ENCODE assay signal across 20 cellular contexts in genomic region chr2:188852752-188853151, GRCh38.
A peak's percentile ranks its signal among the peaks of the same experiment; 100 is the strongest.
DNase-seq lines count a peak whose midpoint lies in the region; ATAC-seq, FAIRE-seq and TF ChIP-seq lines count a peak whose summit lies in the region.
"Had no signal": no experiment of that assay in that cellular context is flagged by ENCODE, and none has a peak within 500 bp of the region (broad histone marks: within the 10 kb centered on the region; RNA-seq: fewer than 3 reads in every experiment).

No MANE protein-coding gene starts in this region.

- H3K27ac Mint-ChIP-seq in stimulated activated naive B cell treated with anti-CD40 and anti-IgM and Interleukin-4, amounts not matched to agents 10 μg/mL and 1 μg/mL and 100 μg/mL, for 72 hours = no peak overlapping the region
- H3K27ac Mint-ChIP-seq: activated CD4-positive, alpha-beta memory T cell treated with anti-CD3 and anti-CD28 coated beads for 36 hours; activated naive CD8-positive, alpha-beta T cell treated with anti-CD3 and anti-CD28 coated beads, Interleukin-2, amount 10 ng/mL, durations not matched to agents 7 days and 5 days; nephron progenitor cell had no signal

- peaks cover 0 to 4% (median 0%) of the 10 kb centered on the region in 11 donors for H3K9me3 ChIP-seq in heart right ventricle
- H3K9me3 ChIP-seq: breast epithelium, psoas muscle, stomach, upper lobe of right lung had no signal

- H3K4me3 ChIP-seq in heart right ventricle = no peak overlapping the region
- H3K4me3 ChIP-seq in fibroblast of villous mesenchyme (ENCODE audit: low read depth, low read length) = no peak overlapping the region
- H3K4me3 ChIP-seq: breast epithelium, psoas muscle, stomach, upper lobe of right lung had no signal

- H3K36me3 ChIP-seq in heart right ventricle = no peaks in the 10 kb centered on the region
- H3K36me3 ChIP-seq: breast epithelium, stomach, upper lobe of right lung had no signal

- H3K27me3 Mint-ChIP-seq in stimulated activated naive B cell treated with anti-CD40 and anti-IgM and Interleukin-4, amounts not matched to agents 10 μg/mL and 1 μg/mL and 100 μg/mL, for 72 hours = no peaks in the 10 kb centered on the region
- H3K27me3 Mint-ChIP-seq: activated CD4-positive, alpha-beta memory T cell treated with anti-CD3 and anti-CD28 coated beads for 36 hours; activated naive CD8-positive, alpha-beta T cell treated with anti-CD3 and anti-CD28 coated beads, Interleukin-2, amount 10 ng/mL, durations not matched to agents 7 days and 5 days had no signal

- H3K4me1 Mint-ChIP-seq in stimulated activated naive B cell treated with anti-CD40 and anti-IgM and Interleukin-4, amounts not matched to agents 10 μg/mL and 1 μg/mL and 100 μg/mL, for 72 hours = no peaks in the 10 kb centered on the region
- H3K4me1 Mint-ChIP-seq: activated naive CD8-positive, alpha-beta T cell treated with anti-CD3 and anti-CD28 coated beads, Interleukin-2, amount 10 ng/mL, durations not matched to agents 7 days and 5 days; nephron progenitor cell had no signal

- DNase-seq in Right ventricle myocardium superior = no peak
- no peak for DNase-seq in heart right ventricle
- DNase-seq in fibroblast of villous mesenchyme (ENCODE audit: low read depth) = peak; percentile 88
- no peak for DNase-seq in GM19239 (ENCODE audit: insufficient read length, low spot score)
- no peak for DNase-seq in globus pallidus (ENCODE audit: low spot score)
- DNase-seq in stimulated activated naive B cell treated with anti-CD40 and anti-IgM and Interleukin-4, amounts not matched to agents 10 μg/mL and 1 μg/mL and 100 μg/mL, for 72 hours = no peak
- DNase-seq: activated CD4-positive, alpha-beta memory T cell treated with anti-CD3 and anti-CD28 coated beads for 36 hours; activated naive CD8-positive, alpha-beta T cell treated with anti-CD3 and anti-CD28 coated beads, Interleukin-2, amount 10 ng/mL, durations not matched to agents 7 days and 5 days; effector memory CD4-positive, alpha-beta T cell; GF-D8; NCI-H1694 treated with DMSO at 0.1 percent for 48 hours; nephron progenitor cell; psoas muscle; stimulated activated CD4-positive, alpha-beta T cell treated with anti-CD3 and anti-CD28 coated beads, Interleukin-15, amount 100 ng/mL, for 24 hours; stomach; upper lobe of right lung had no signal

- peaks cover 0 to 3% of the 10 kb centered on the region in 2 donors for H3K9me3 Mint-ChIP-seq in stimulated activated naive B cell treated with anti-CD40 and anti-IgM and Interleukin-4, amounts not matched to agents 10 μg/mL and 1 μg/mL and 100 μg/mL, for 72 hours
- H3K9me3 Mint-ChIP-seq: activated CD4-positive, alpha-beta memory T cell treated with anti-CD3 and anti-CD28 coated beads for 36 hours; nephron progenitor cell had no signal

- no peak for FAIRE-seq in GM19239 (lab: Jason Lieb, UNC)
- FAIRE-seq: H54 had no signal

- WGBS in heart right ventricle, 2 donors = 67 to 73% methylated on average over 2 of the region's 2 CpGs

- TF ChIP-seq CTCF in heart right ventricle (IDR thresholded peaks at IDR 0.05) (no peak), fibroblast of villous mesenchyme (IDR thresholded peaks at IDR 0.05; ENCODE audit: insufficient read depth, low read depth, low read length) (no peak)

- H3K36me3 Mint-ChIP-seq in stimulated activated naive B cell treated with anti-CD40 and anti-IgM and Interleukin-4, amounts not matched to agents 10 μg/mL and 1 μg/mL and 100 μg/mL, for 72 hours = no peaks in the 10 kb centered on the region
- H3K36me3 Mint-ChIP-seq: activated CD4-positive, alpha-beta memory T cell treated with anti-CD3 and anti-CD28 coated beads for 36 hours; activated naive CD8-positive, alpha-beta T cell treated with anti-CD3 and anti-CD28 coated beads, Interleukin-2, amount 10 ng/mL, durations not matched to agents 7 days and 5 days had no signal

- H3K27me3 ChIP-seq in heart right ventricle = no peaks in the 10 kb centered on the region
- H3K27me3 ChIP-seq: breast epithelium, stomach, upper lobe of right lung had no signal

- no peak overlapping the region for H3K4me3 Mint-ChIP-seq in stimulated activated naive B cell treated with anti-CD40 and anti-IgM and Interleukin-4, amounts not matched to agents 10 μg/mL and 1 μg/mL and 100 μg/mL, for 72 hours
- H3K4me3 Mint-ChIP-seq: activated CD4-positive, alpha-beta memory T cell treated with anti-CD3 and anti-CD28 coated beads for 36 hours; activated naive CD8-positive, alpha-beta T cell treated with anti-CD3 and anti-CD28 coated beads, Interleukin-2, amount 10 ng/mL, durations not matched to agents 7 days and 5 days; nephron progenitor cell had no signal

- intact Hi-C loops in Right ventricle myocardium superior (cut with DNase I) = no loop called here
- intact Hi-C loops in heart right ventricle (cut with DNase I) = no loop called here

- ATAC-seq in Right ventricle myocardium superior (ENCODE audit: poor library complexity) = peak; percentile 49
- no peak for ATAC-seq in heart right ventricle
- ATAC-seq in SK-N-SH treated with all-trans-retinoic acid at 6 μM for 48 hours = peak; percentile 14; the same call in 1 of the 3 replicates
- no peak for ATAC-seq in HG02763 (IDR thresholded peaks at IDR 0.05; ENCODE audit: unreplicated experiment)
- ATAC-seq in stimulated activated naive B cell treated with anti-CD40 and anti-IgM and Interleukin-4, amounts not matched to agents 10 μg/mL and 1 μg/mL and 100 μg/mL, for 72 hours (replicated peaks) = no peak
- ATAC-seq: psoas muscle, upper lobe of right lung had no signal

- peak overlapping the region in 2 of 10 donors; percentile 13 to 22 for H3K27ac ChIP-seq in heart right ventricle
- H3K27ac ChIP-seq: breast epithelium, psoas muscle, stomach, upper lobe of right lung had no signal

- H3K4me1 ChIP-seq in heart right ventricle = peaks cover 0 to 15% (median 5%) of the 10 kb centered on the region in 9 donors
- H3K4me1 ChIP-seq: breast epithelium, psoas muscle, stomach, upper lobe of right lung had no signal

TF ChIP-seq in SK-N-SH treated with all-trans-retinoic acid at 6 μM for 48 hours, 23 proteins besides CTCF, POLR2A, EP300 and RAD21:
- no peak for TF ChIP-seq ZFP3 (CRISPR knock-in tag; IDR thresholded peaks at IDR 0.05)
- TF ChIP-seq ZNF70 (CRISPR knock-in tag; IDR thresholded peaks at IDR 0.05) = no peak
- no peak for TF ChIP-seq ZNF565 (CRISPR knock-in tag; conservative IDR thresholded peaks at IDR 0.05; ENCODE audit: low read depth)
- no peak for TF ChIP-seq GLIS3 (CRISPR knock-in tag; IDR thresholded peaks at IDR 0.05)
- TF ChIP-seq, protein P1, sequence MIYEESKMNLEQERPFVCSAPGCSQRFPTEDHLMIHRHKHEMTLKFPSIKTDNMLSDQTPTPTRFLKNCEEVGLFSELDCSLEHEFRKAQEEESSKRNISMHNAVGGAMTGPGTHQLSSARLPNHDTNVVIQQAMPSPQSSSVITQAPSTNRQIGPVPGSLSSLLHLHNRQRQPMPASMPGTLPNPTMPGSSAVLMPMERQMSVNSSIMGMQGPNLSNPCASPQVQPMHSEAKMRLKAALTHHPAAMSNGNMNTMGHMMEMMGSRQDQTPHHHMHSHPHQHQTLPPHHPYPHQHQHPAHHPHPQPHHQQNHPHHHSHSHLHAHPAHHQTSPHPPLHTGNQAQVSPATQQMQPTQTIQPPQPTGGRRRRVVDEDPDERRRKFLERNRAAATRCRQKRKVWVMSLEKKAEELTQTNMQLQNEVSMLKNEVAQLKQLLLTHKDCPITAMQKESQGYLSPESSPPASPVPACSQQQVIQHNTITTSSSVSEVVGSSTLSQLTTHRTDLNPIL (CRISPR knock-in tag; IDR thresholded peaks at IDR 0.05; ENCODE audit: low read depth) = no peak
- TF ChIP-seq ESRRG (CRISPR knock-in tag; IDR thresholded peaks at IDR 0.05) = no peak
- no peak for TF ChIP-seq CSDC2 (CRISPR knock-in tag; IDR thresholded peaks at IDR 0.05)
- no peak for TF ChIP-seq TOX (CRISPR knock-in tag; IDR thresholded peaks at IDR 0.05; ENCODE audit: borderline replicate concordance)
- TF ChIP-seq SNAI2 (CRISPR knock-in tag; IDR thresholded peaks at IDR 0.05) = no peak
- TF ChIP-seq PPARA (CRISPR knock-in tag; IDR thresholded peaks at IDR 0.05; ENCODE audit: borderline replicate concordance) = no peak
- TF ChIP-seq TSHZ2 (CRISPR knock-in tag; IDR thresholded peaks at IDR 0.05) = no peak
TF ChIP-seq in SK-N-SH treated with all-trans-retinoic acid at 6 μM for 48 hours: peak in this region for 0.

Comparison
In these comparisons a context has a peak if more than half of its experiments do, and no peak if none do; other contexts are left out.
1. ATAC-seq: peak in Right ventricle myocardium superior (single experiment) and SK-N-SH treated with all-trans-retinoic acid at 6 μM for 48 hours (single experiment); none in heart right ventricle (0 of 8), HG02763 (single experiment) and stimulated activated naive B cell treated with anti-CD40 and anti-IgM and Interleukin-4, amounts not matched to agents 10 μg/mL and 1 μg/mL and 100 μg/mL, for 72 hours (0 of 2).